Comparison of ENCODE assay signal across 27 cellular contexts in the genomic region with DNA sequence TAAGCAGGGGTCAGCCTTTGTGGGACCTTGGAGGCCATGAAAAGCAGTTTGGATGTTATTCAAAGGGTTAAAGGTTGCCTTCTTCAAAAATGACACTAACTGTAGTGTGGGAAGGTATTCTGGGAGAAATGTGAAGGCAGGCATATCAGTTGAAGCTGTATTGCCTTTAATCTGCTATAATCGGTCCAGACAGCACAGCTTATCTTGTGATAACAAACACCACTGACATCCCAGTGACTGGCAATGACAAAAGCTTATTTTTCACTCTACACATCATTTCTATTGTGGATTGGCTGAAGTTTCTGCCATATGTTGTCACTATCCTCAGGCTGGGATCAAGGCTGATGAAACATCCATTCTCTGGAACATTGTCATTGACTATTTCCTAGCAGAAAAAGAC.
DNase-seq lines count a peak whose midpoint lies in the region; ATAC-seq, FAIRE-seq and TF ChIP-seq lines count a peak whose summit lies in the region.
"Had no signal": no experiment of that assay in that cellular context is flagged by ENCODE, and none has a peak within 500 bp of the region (broad histone marks: within the 10 kb centered on the region; RNA-seq: fewer than 3 reads in every experiment).

No MANE protein-coding gene starts in this region.

- no TSS peak for BruUV-seq in Caco-2 (replicated peaks; lab: Mats Ljungman, UMichigan)

- H3K9me3 Mint-ChIP-seq in neural progenitor cell = no peaks in the 10 kb centered on the region
- peaks cover 9% of the 10 kb centered on the region for H3K9me3 Mint-ChIP-seq in Caco-2 (ENCODE audit: unreplicated experiment)

- no peaks in the 10 kb centered on the region for H3K79me2 ChIP-seq in SK-N-SH (ENCODE audit: insufficient read depth)
- H3K79me2 ChIP-seq in neural progenitor cell (ENCODE audit: low read depth) = no peaks in the 10 kb centered on the region

- H3K36me3 ChIP-seq in SK-N-SH (replicated peaks in 1 of 2; ENCODE audit: control insufficient read depth in 1 of 2, insufficient read depth in 2 of 2, low read length in 1 of 2) (no peaks in the 10 kb centered on the region), neural progenitor cell (no peaks in the 10 kb centered on the region), Caco-2 (ENCODE audit: control insufficient read depth, insufficient read depth, low read length) (no peaks in the 10 kb centered on the region)
- H3K36me3 ChIP-seq: BE2C, BLaER1 had no signal

- TF ChIP-seq RAD21 in SK-N-SH (IDR thresholded peaks at IDR 0.05; ENCODE audit: low read length) = no peak; the same call in 1 of the 2 replicates

- H3K4me3 Mint-ChIP-seq in neural progenitor cell = no peak overlapping the region
- no peak overlapping the region for H3K4me3 Mint-ChIP-seq in Caco-2 (ENCODE audit: unreplicated experiment)
- H3K4me3 Mint-ChIP-seq: CD14-positive monocyte; CD4-positive, alpha-beta memory T cell; CD4-positive, CD25-positive, alpha-beta regulatory T cell; CD8-positive, alpha-beta memory T cell had no signal

- H3K9me3 ChIP-seq in SK-N-SH (no peaks in the 10 kb centered on the region), neural progenitor cell (ENCODE audit: low read depth) (no peaks in the 10 kb centered on the region), Caco-2 (no peaks in the 10 kb centered on the region)
- H3K9me3 ChIP-seq: BE2C, BLaER1 had no signal

- WGBS in SK-N-SH (ENCODE audit: low lambda C conversion rate) = 6% methylated on average over 1 of the region's 1 CpG

- no peak overlapping the region for H3K4me3 ChIP-seq in SK-N-SH (ENCODE audit: low read depth in 2 of 2, low read length in 1 of 2)
- H3K4me3 ChIP-seq in neural progenitor cell = no peak overlapping the region
- no peak overlapping the region for H3K4me3 ChIP-seq in Caco-2 (ENCODE audit: low read depth, low read length)
- H3K4me3 ChIP-seq: BLaER1, GM12878 had no signal

- H4K20me1 ChIP-seq in SK-N-SH (ENCODE audit: insufficient read depth) (no peaks in the 10 kb centered on the region), neural progenitor cell (ENCODE audit: low read depth) (no peaks in the 10 kb centered on the region)
- H4K20me1 ChIP-seq: BLaER1 had no signal

- POLR2A ChIA-PET in SK-N-SH (lab: Yijun Ruan, JAX) = no interaction called here
- POLR2A ChIA-PET in Caco-2 (lab: Charles Lee) = no interaction called here

- H3K4me1 Mint-ChIP-seq in neural progenitor cell (no peaks in the 10 kb centered on the region), Caco-2 (ENCODE audit: low read depth, unreplicated experiment) (no peaks in the 10 kb centered on the region)
- H3K4me1 Mint-ChIP-seq: CD14-positive monocyte; CD4-positive, alpha-beta memory T cell; CD4-positive, CD25-positive, alpha-beta regulatory T cell; CD8-positive, alpha-beta memory T cell had no signal

- H3K27me3 Mint-ChIP-seq in neural progenitor cell (ENCODE audit: insufficient read depth, low read depth) (no peaks in the 10 kb centered on the region), Caco-2 (ENCODE audit: insufficient read depth, unreplicated experiment) (no peaks in the 10 kb centered on the region)
- H3K27me3 Mint-ChIP-seq: CD4-positive, alpha-beta memory T cell; CD4-positive, CD25-positive, alpha-beta regulatory T cell; CD8-positive, alpha-beta memory T cell had no signal

- H3K4me1 ChIP-seq in SK-N-SH (ENCODE audit: control insufficient read depth in 1 of 2, insufficient read depth in 2 of 2, low read depth in 1 of 2, low read length in 1 of 2) = peaks cover 0 to 4% of the 10 kb centered on the region in 2 experiments; a peak in 2 of 4 replicates
- no peaks in the 10 kb centered on the region for H3K4me1 ChIP-seq in neural progenitor cell
- no peaks in the 10 kb centered on the region for H3K4me1 ChIP-seq in Caco-2
- H3K4me1 ChIP-seq: BE2C, BLaER1 had no signal

- H3K36me3 Mint-ChIP-seq in neural progenitor cell = no peaks in the 10 kb centered on the region
- H3K36me3 Mint-ChIP-seq in Caco-2 (ENCODE audit: insufficient read depth, unreplicated experiment) = no peaks in the 10 kb centered on the region
- H3K36me3 Mint-ChIP-seq: CD14-positive monocyte; CD4-positive, alpha-beta memory T cell; CD4-positive, CD25-positive, alpha-beta regulatory T cell; CD8-positive, alpha-beta memory T cell had no signal

- CTCF ChIA-PET in SK-N-SH (lab: Yijun Ruan, JAX) = no interaction called here
- CTCF ChIA-PET in Caco-2 (lab: Charles Lee) = no interaction called here

- H3K4me2 ChIP-seq in SK-N-SH = no peak overlapping the region
- H3K4me2 ChIP-seq in neural progenitor cell = no peak overlapping the region
- H3K4me2 ChIP-seq: BLaER1 had no signal

- peak; percentile 82 for FAIRE-seq in D721Med (lab: Jason Lieb, UNC)
- FAIRE-seq: A204.1, G401.6, GM12878, GM12892, GM18507, GM19239 had no signal

- TF ChIP-seq CTCF in SK-N-SH (IDR thresholded peaks at IDR 0.05) = no peak
- TF ChIP-seq CTCF in D721Med (IDR thresholded peaks at IDR 0.05; ENCODE audit: insufficient read depth, missing control alignments) = no peak
- TF ChIP-seq CTCF in neural progenitor cell (IDR thresholded peaks at IDR 0.05) = no peak
- no peak for TF ChIP-seq CTCF in GM10266 (IDR thresholded peaks at IDR 0.05; ENCODE audit: control insufficient read depth, insufficient read depth, low read depth, missing control alignments)
- no peak for TF ChIP-seq CTCF in Caco-2 (IDR thresholded peaks at IDR 0.05; ENCODE audit: insufficient read depth in 1 of 2, low read depth in 1 of 2, low read length in 1 of 2, severe bottlenecking in 1 of 2, unreplicated experiment in 1 of 2)

- no peak overlapping the region for H3K27ac ChIP-seq in SK-N-SH (ENCODE audit: low read depth in 2 of 2, low read length in 1 of 2)
- H3K27ac ChIP-seq in neural progenitor cell = no peak overlapping the region
- H3K27ac ChIP-seq: BLaER1 had no signal

- no peaks in the 10 kb centered on the region for H3F3A ChIP-seq in SK-N-SH (replicated peaks; ENCODE audit: insufficient read depth)
- no peaks in the 10 kb centered on the region for H3F3A ChIP-seq in neural progenitor cell (ENCODE audit: low read depth)

- H3K27ac Mint-ChIP-seq in neural progenitor cell (no peak overlapping the region), Caco-2 (ENCODE audit: unreplicated experiment) (no peak overlapping the region)
- H3K27ac Mint-ChIP-seq: CD14-positive monocyte; CD4-positive, alpha-beta memory T cell; CD4-positive, CD25-positive, alpha-beta regulatory T cell; CD8-positive, alpha-beta memory T cell had no signal

- peak in 1 of 2 experiments; percentile 55; a peak in 1 of 4 replicates for TF ChIP-seq EP300 in SK-N-SH (IDR thresholded peaks at IDR 0.05; ENCODE audit: borderline replicate concordance in 1 of 2, low read depth in 1 of 2, low read length in 1 of 2)

- peak; percentile 1 for DNase-seq in SK-N-SH
- no peak for DNase-seq in D721Med (ENCODE audit: insufficient read length, low spot score)
- peak; percentile 31 for DNase-seq in SK-N-DZ (ENCODE audit: low spot score)
- no peak for DNase-seq in neural progenitor cell (ENCODE audit: low spot score)
- no peak for DNase-seq in GM10266 (ENCODE audit: extremely low spot score)
- DNase-seq in Caco-2 = no peak
- DNase-seq: 8988T; ACHN; BE2C; C1 segment of cervical spinal cord; Calu3; CD4-positive, alpha-beta memory T cell; CD4-positive, CD25-positive, alpha-beta regulatory T cell; CD8-positive, alpha-beta memory T cell; COR-L47; DMS79 treated with DMSO at 0.1 percent for 48 hours; GF-D8 had no signal

- H3K27me3 ChIP-seq in SK-N-SH (ENCODE audit: insufficient read depth) (no peaks in the 10 kb centered on the region), neural progenitor cell (no peaks in the 10 kb centered on the region), Caco-2 (replicated peaks; ENCODE audit: control insufficient read depth, insufficient read depth, low read length) (no peaks in the 10 kb centered on the region)
- H3K27me3 ChIP-seq: BE2C, BLaER1 had no signal

- no peaks in the 10 kb centered on the region for H3K9me2 ChIP-seq in SK-N-SH

- H3K9ac ChIP-seq in SK-N-SH (no peak overlapping the region), neural progenitor cell (no peak overlapping the region)
- H3K9ac ChIP-seq: BLaER1 had no signal

- H2AFZ ChIP-seq in SK-N-SH (ENCODE audit: low read depth) (no peak overlapping the region), neural progenitor cell (replicated peaks) (peak overlapping the region; percentile 13)

- intact Hi-C loops in Caco-2 (cut with micrococcal nuclease; ENCODE audit: unreplicated experiment) = no loop called here

- ATAC-seq in SK-N-SH treated with all-trans-retinoic acid at 6 μM for 48 hours (no peak), GM18870 (IDR thresholded peaks at IDR 0.05; ENCODE audit: unreplicated experiment) (no peak)
- ATAC-seq: GM12878 had no signal

TF ChIP-seq in SK-N-SH, 30 proteins besides CTCF, POLR2A, EP300 and RAD21:
- TF ChIP-seq IRF3 (IDR thresholded peaks at IDR 0.05; ENCODE audit: low read depth, low read length) (no peak), RCOR1 (IDR thresholded peaks at IDR 0.05; ENCODE audit: low read length) (0 out of 2 replicates have a peak, but pooled peaks have one; percentile 36), GATA2 (CRISPR knock-in tag; IDR thresholded peaks at IDR 0.05) (peak; percentile 81)

TF ChIP-seq in SK-N-SH treated with all-trans-retinoic acid at 6 μM for 48 hours, 23 proteins besides CTCF, POLR2A, EP300 and RAD21 (continues in another document):
- TF ChIP-seq ZC3H10 (CRISPR knock-in tag; IDR thresholded peaks at IDR 0.05) (no peak), ZNF70 (CRISPR knock-in tag; IDR thresholded peaks at IDR 0.05) (no peak), CREB5 (CRISPR knock-in tag; IDR thresholded peaks at IDR 0.05; ENCODE audit: low read depth) (no peak), RARB (CRISPR knock-in tag; IDR thresholded peaks at IDR 0.05) (no peak), TOX (CRISPR knock-in tag; IDR thresholded peaks at IDR 0.05; ENCODE audit: borderline replicate concordance) (no peak)

Comparison
In these comparisons a context has a peak if more than half of its experiments do, and no peak if none do; other contexts are left out.
1. DNase-seq: peak in SK-N-SH (single experiment) and SK-N-DZ (single experiment); none in D721Med (single experiment), neural progenitor cell (single experiment), GM10266 (single experiment) and Caco-2 (0 of 2).